8 cellular contexts compared by ENCODE assay signal in the genomic region with DNA sequence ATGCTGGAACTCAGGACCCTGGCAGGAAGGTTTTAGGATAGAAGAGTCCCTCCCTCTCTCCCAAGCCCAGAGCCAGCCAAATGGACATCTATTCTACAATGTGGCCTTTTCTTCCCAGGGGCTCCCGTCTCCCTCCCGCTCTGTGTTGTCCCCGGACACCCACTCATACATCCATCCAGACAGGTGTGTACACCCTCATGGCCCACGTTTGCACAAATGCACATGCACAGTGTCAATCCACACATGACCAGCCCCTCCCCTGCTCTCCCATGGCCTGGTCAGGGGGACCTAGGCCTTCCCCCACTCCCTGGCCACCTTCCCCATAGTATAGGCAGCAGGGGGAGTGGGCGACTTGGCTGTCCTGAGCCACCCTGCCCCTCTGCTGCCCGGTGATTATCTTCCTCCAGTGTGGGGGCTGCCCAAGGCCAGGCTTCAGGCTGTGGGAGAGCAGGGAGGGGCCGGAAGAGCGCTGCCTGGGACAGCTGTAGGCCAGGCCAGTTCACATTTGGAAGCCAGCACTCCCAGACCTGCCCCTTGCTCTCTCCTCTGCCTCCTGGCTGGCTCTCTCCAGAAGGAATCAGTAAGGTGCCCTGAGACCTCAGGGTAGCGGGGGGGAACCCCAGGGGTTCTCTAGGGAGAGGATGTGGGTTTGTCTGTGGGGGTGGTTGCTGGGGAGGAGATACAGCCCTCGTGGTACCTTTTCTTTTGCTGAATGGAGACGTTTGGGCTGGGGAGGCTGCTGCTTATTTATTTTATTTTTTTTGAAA. TPM values are rescaled to one million over a fixed set of nuclear protein-coding genes. Genes with fewer than 3 reads are reported as not detected.
DNase-seq lines count a peak whose midpoint lies in the region; ATAC-seq and TF ChIP-seq lines count a peak whose summit lies in the region.

No MANE protein-coding gene starts in this region.

- TF ChIP-seq POLR2A in NB4 (IDR thresholded peaks at IDR 0.05; ENCODE audit: extremely low read depth, insufficient read length), result peak; percentile 15

- DNase-seq in NB4 (ENCODE audit: low read depth) (peak; percentile 85), NCI-H2107 (lab: John Stamatoyannopoulos, UW) (no peak), mesenteric fat pad (ENCODE audit: low spot score) (no peak), GM03348 (ENCODE audit: low spot score) (no peak), SK-N-DZ (ENCODE audit: low spot score) (no peak)
- peak; percentile 72 for DNase-seq in activated naive CD4-positive, alpha-beta T cell treated with Interleukin-2 at 50 U/mL for 16 hours
- DNase-seq in stimulated activated CD8-positive, alpha-beta memory T cell treated with anti-CD3 and anti-CD28 coated beads, Interleukin-2, amount 100 ng/mL, for 1 hour (ENCODE audit: low read depth in 2 of 2), result peak; percentile 55 to 56

- no peak for TF ChIP-seq CTCF in NB4 (IDR thresholded peaks at IDR 0.05; ENCODE audit: low read depth, low read length)

- peak; percentile 39 for ATAC-seq in GM21367 (IDR thresholded peaks at IDR 0.05; ENCODE audit: unreplicated experiment)

- H3K4me3 ChIP-seq in NB4 (ENCODE audit: low read depth, low read length), result no peak overlapping the region

RNA-seq across cellular contexts. Expression of a gene that starts 4.1 kb away (rescaled TPM):
- 3.0 TPM for total RNA-seq in mesenteric fat pad
- polyA plus RNA-seq in SK-N-DZ (2014; cell fraction: cytosol; rRNA removed), result 0.10 and 0.48 TPM in 2 replicates
- polyA plus RNA-seq in SK-N-DZ (2014; cell fraction: nucleus; rRNA removed), result 0.20 and 0.93 TPM in 2 replicates

RNA-seq across cellular contexts. Expression of a gene that starts 19.9 kb away (rescaled TPM):
- 106 TPM for total RNA-seq in mesenteric fat pad
- polyA plus RNA-seq in SK-N-DZ (2014; cell fraction: cytosol; rRNA removed), result 25.0 and 28.8 TPM in 2 replicates
- polyA plus RNA-seq in SK-N-DZ (2014; cell fraction: nucleus; rRNA removed), result 23.4 and 24.9 TPM in 2 replicates

RNA-seq across cellular contexts. Expression of a gene that starts 29.1 kb away (rescaled TPM):
- total RNA-seq in mesenteric fat pad, result 0.35 TPM
- polyA plus RNA-seq in SK-N-DZ (2014; cell fraction: cytosol; rRNA removed), result not detected in 2 replicates
- polyA plus RNA-seq in SK-N-DZ (2014; cell fraction: nucleus; rRNA removed), result not detected in 2 replicates

RNA-seq across cellular contexts. Expression of a gene that starts 41.7 kb away (rescaled TPM):
- total RNA-seq in mesenteric fat pad, result not detected
- polyA plus RNA-seq in SK-N-DZ (2014; cell fraction: cytosol; rRNA removed), result 0.16 TPM in 1 of 2 replicates, not detected in the other
- polyA plus RNA-seq in SK-N-DZ (2014; cell fraction: nucleus; rRNA removed), result 0.02 and 0.03 TPM in 2 replicates

Comparison
In these comparisons a context has a peak if more than half of its experiments do, and no peak if none do; other contexts are left out.
1. DNase-seq: peak in NB4 (single experiment), activated naive CD4-positive, alpha-beta T cell treated with Interleukin-2 at 50 U/mL for 16 hours (single experiment) and stimulated activated CD8-positive, alpha-beta memory T cell treated with anti-CD3 and anti-CD28 coated beads, Interleukin-2, amount 100 ng/mL, for 1 hour (2 of 2); none in NCI-H2107 (single experiment), mesenteric fat pad (single experiment), GM03348 (single experiment) and SK-N-DZ (single experiment).